10 cellular contexts compared by ENCODE assay signal in the genomic region with DNA sequence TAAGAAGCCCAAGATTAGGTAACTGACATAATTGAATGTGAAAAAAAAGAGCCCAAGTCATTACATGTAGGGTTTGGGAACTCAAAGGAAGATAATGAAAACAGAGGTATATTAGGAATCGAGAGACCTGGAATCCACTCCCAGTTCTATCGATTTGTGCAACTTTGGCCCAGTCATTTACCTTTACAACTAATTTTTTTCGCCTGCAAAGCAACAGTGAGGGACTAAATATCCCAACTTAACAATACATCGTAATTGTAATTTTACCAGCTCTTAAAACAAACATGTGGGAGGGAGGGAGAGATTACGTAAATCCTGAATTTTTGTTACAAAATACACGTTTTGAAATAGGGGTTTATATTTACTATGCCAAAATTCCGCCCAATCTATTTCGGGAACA. TPM values are rescaled to one million over a fixed set of nuclear protein-coding genes. Genes with fewer than 3 reads are reported as not detected.
DNase-seq lines count a peak whose midpoint lies in the region; ATAC-seq, FAIRE-seq and TF ChIP-seq lines count a peak whose summit lies in the region.
"Had no signal": no experiment of that assay in that cellular context is flagged by ENCODE, and none has a peak within 500 bp of the region (broad histone marks: within the 10 kb centered on the region; RNA-seq: fewer than 3 reads in every experiment).

No MANE protein-coding gene starts in this region.

- peak overlapping the region; percentile 92 for H3K4me2 ChIP-seq in DOHH2 (ENCODE audit: low read length)
- H3K4me2 ChIP-seq in OCI-LY1 (ENCODE audit: low read length): peak overlapping the region; percentile 70

- no peak for ATAC-seq in psoas muscle
- ATAC-seq in pancreas: no peak
- no peak for ATAC-seq in HG03108 (IDR thresholded peaks at IDR 0.05; ENCODE audit: unreplicated experiment)

- H3K9ac ChIP-seq in OCI-LY1 (ENCODE audit: low read length): peak overlapping the region; percentile 82; the same call in 1 of the 2 replicates

- peaks cover 3% of the 10 kb centered on the region; the same call in 1 of the 2 replicates for H4K20me1 ChIP-seq in DOHH2 (ENCODE audit: control insufficient read depth, insufficient read depth, low read depth, low read length)
- no peaks in the 10 kb centered on the region for H4K20me1 ChIP-seq in OCI-LY1 (ENCODE audit: insufficient read depth, low read length)

- no peak for FAIRE-seq in pancreas (lab: Jason Lieb, UNC)

- H3K9me3 ChIP-seq in DOHH2 (ENCODE audit: control insufficient read depth, insufficient read depth, low read length) (no peaks in the 10 kb centered on the region), OCI-LY1 (ENCODE audit: low read length) (no peaks in the 10 kb centered on the region), psoas muscle (no peaks in the 10 kb centered on the region), pancreas (no peaks in the 10 kb centered on the region)
- H3K9me3 ChIP-seq: thyroid gland had no signal

- H3K4me1 Mint-ChIP-seq in endothelial cell (ENCODE audit: unreplicated experiment): peaks cover 24% of the 10 kb centered on the region

- H3K79me2 ChIP-seq in DOHH2 (ENCODE audit: control insufficient read depth, low read length) (peaks cover 68% of the 10 kb centered on the region), OCI-LY1 (ENCODE audit: insufficient read depth, low read length) (peaks cover 56% of the 10 kb centered on the region)

- H3K9me2 ChIP-seq in DOHH2 (replicated peaks; ENCODE audit: control insufficient read depth, low read length) (no peaks in the 10 kb centered on the region), OCI-LY1 (ENCODE audit: low read depth, low read length) (no peaks in the 10 kb centered on the region)

- TF ChIP-seq CTCF in DOHH2 (IDR thresholded peaks at IDR 0.05; ENCODE audit: low read depth, low read length, poor library complexity, severe bottlenecking) (no peak), OCI-LY1 (IDR thresholded peaks at IDR 0.05; ENCODE audit: low read length) (no peak), endothelial cell (IDR thresholded peaks at IDR 0.05; ENCODE audit: unreplicated experiment) (no peak), psoas muscle (IDR thresholded peaks at IDR 0.05) (no peak), pancreas (IDR thresholded peaks at IDR 0.05) (no peak)

- H3F3A ChIP-seq in DOHH2 (ENCODE audit: control insufficient read depth, insufficient read depth): peaks cover 3% of the 10 kb centered on the region; the same call in 1 of the 2 replicates
- no peaks in the 10 kb centered on the region for H3F3A ChIP-seq in OCI-LY1 (ENCODE audit: insufficient read depth, low read length)

- intact Hi-C loops in psoas muscle (cut with DNase I) (no loop called here), pancreas (cut with DNase I) (no loop called here)

- H3K27ac Mint-ChIP-seq in endothelial cell (ENCODE audit: unreplicated experiment): no peak overlapping the region

- DNase-seq in endothelial cell (ENCODE audit: low spot score) (no peak), psoas muscle (no peak), cerebellum (ENCODE audit: low spot score) (no peak), pancreas (no peak)
- DNase-seq in NK-92 treated with Interleukin-12 subunit alpha and Interleukin-12 subunit beta, amount 100 ng/mL, for 24 hours (lab: John Stamatoyannopoulos, UW): no peak
- DNase-seq: amniotic stem cell, thyroid gland had no signal

- H3K4me3 ChIP-seq in DOHH2 (ENCODE audit: low read length): peak overlapping the region; percentile 79
- H3K4me3 ChIP-seq in OCI-LY1 (ENCODE audit: low read depth, low read length, poor library complexity, severe bottlenecking): peak overlapping the region; percentile 84
- H3K4me3 ChIP-seq in psoas muscle: peak overlapping the region; percentile 80
- H3K4me3 ChIP-seq in pancreas: peak overlapping the region in 2 of 4 donors; percentile 63 to 71

- H3K27ac ChIP-seq in DOHH2 (ENCODE audit: low read depth, low read length) (no peak overlapping the region), OCI-LY1 (ENCODE audit: low read depth, low read length, poor library complexity, severe bottlenecking) (no peak overlapping the region), psoas muscle (no peak overlapping the region), pancreas (no peak overlapping the region)
- H3K27ac ChIP-seq: thyroid gland had no signal

- peaks cover 21% of the 10 kb centered on the region for H3K36me3 ChIP-seq in DOHH2 (ENCODE audit: control insufficient read depth, low read length)
- peaks cover 18% of the 10 kb centered on the region; the same call in 1 of the 2 replicates for H3K36me3 ChIP-seq in OCI-LY1 (ENCODE audit: insufficient read depth, low read length)
- H3K36me3 ChIP-seq in psoas muscle (ENCODE audit: insufficient read depth in 1 of 2, low read depth in 1 of 2): no peaks in the 10 kb centered on the region
- no peaks in the 10 kb centered on the region for H3K36me3 ChIP-seq in pancreas
- H3K36me3 ChIP-seq: thyroid gland had no signal

- H3K27me3 Mint-ChIP-seq in endothelial cell (ENCODE audit: unreplicated experiment): peaks cover 3% of the 10 kb centered on the region

- no peaks in the 10 kb centered on the region for H3K9me3 Mint-ChIP-seq in endothelial cell (ENCODE audit: unreplicated experiment)

- H3K27me3 ChIP-seq in DOHH2 (ENCODE audit: control insufficient read depth, low read length) (no peaks in the 10 kb centered on the region), OCI-LY1 (ENCODE audit: insufficient read depth, low read length) (no peaks in the 10 kb centered on the region), psoas muscle (ENCODE audit: insufficient read depth in 3 of 3, low read length in 2 of 3) (peaks cover 0 to 8% (median 0%) of the 10 kb centered on the region in 3 donors), pancreas (peaks cover 0 to 12% (median 0%) of the 10 kb centered on the region in 4 donors)
- H3K27me3 ChIP-seq: thyroid gland had no signal

- H2AFZ ChIP-seq in OCI-LY1 (ENCODE audit: low read length): no peak overlapping the region

- peak overlapping the region; percentile 79 for H3K4me3 Mint-ChIP-seq in endothelial cell (ENCODE audit: unreplicated experiment)

- H3K4me1 ChIP-seq in DOHH2 (ENCODE audit: control insufficient read depth, low read length): peaks cover 25% of the 10 kb centered on the region
- peaks cover 24% of the 10 kb centered on the region for H3K4me1 ChIP-seq in OCI-LY1 (ENCODE audit: insufficient read depth, low read length, severe bottlenecking)
- peaks cover 16% of the 10 kb centered on the region for H3K4me1 ChIP-seq in psoas muscle
- H3K4me1 ChIP-seq in pancreas: peaks cover 0 to 19% (median 16%) of the 10 kb centered on the region in 3 donors

- WGBS in psoas muscle, 3 donors: 73 to 76% (median 75%) methylated on average over 8 of the region's 8 CpGs
- WGBS in pancreas, 2 donors: 57 to 63% methylated on average over 8 of the region's 8 CpGs

- no peaks in the 10 kb centered on the region for H3K36me3 Mint-ChIP-seq in endothelial cell (ENCODE audit: low read depth, unreplicated experiment)

RNA-seq across cellular contexts. Expression of gene MINDY3, which starts 1.4 kb away (rescaled TPM):
- 26.1 TPM for total RNA-seq in endothelial cell (ENCODE audit: unreplicated experiment)
- total RNA-seq in psoas muscle: 10 to 100 TPM in 1 of 4 donors, 1 to 10 TPM in 3; 7.7 to 11.1 (median 9.3) TPM
- polyA plus RNA-seq in psoas muscle: 10 to 100 TPM in 2 of 3 donors, 1 to 10 TPM in 1; 6.1 to 17.5 (median 12.1) TPM
- 63.5 TPM for total RNA-seq in cerebellum
- total RNA-seq in pancreas: 10 to 100 TPM in 3 of 6 donors, 1 to 10 TPM in 3; 6.9 to 12.7 (median 10.8) TPM
- polyA plus RNA-seq in pancreas: 10 to 100 TPM; 11.3 to 14.6 TPM
